ENCODE assay signal across 1 cellular context in the genomic region with DNA sequence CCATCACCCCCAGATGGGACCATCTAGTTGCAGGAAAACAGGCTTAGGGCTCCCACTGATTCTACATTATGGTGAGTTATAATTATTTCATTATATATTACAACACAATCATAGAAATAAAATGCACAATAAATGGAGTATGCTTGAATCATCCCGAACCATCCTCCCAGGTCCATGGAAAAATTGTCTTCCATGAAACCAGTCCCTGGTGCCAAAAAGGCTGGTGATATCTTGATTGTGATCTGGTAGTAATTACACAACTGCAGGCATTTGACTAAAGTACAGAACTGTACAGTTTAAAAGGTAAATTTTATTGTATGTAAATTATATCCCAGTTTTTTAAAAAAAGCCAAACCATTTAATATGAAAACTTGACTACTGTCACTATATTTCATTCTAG.
TF ChIP-seq lines count a peak whose summit lies in the region.

No MANE protein-coding gene starts in this region.

TF ChIP-seq in HepG2, 621 proteins besides CTCF, POLR2A, EP300 and RAD21:
- TF ChIP-seq AHR (CRISPR knock-in tag; IDR thresholded peaks at IDR 0.05), result no peak
- TF ChIP-seq ZFY (CRISPR knock-in tag; IDR thresholded peaks at IDR 0.05), result 0 out of 2 replicates have a peak, but pooled peaks have one; percentile 10
